13 cellular contexts compared by ENCODE assay signal in genomic region chr3:179272385-179272784, GRCh38. TPM values are rescaled to one million over a fixed set of nuclear protein-coding genes. Genes with fewer than 3 reads are reported as not detected.
DNase-seq lines count a peak whose midpoint lies in the region; TF ChIP-seq lines count a peak whose summit lies in the region.
"Had no signal": no experiment of that assay in that cellular context is flagged by ENCODE, and none has a peak within 500 bp of the region (broad histone marks: within the 10 kb centered on the region; RNA-seq: fewer than 3 reads in every experiment).

No MANE protein-coding gene starts in this region.

- H3K4ac ChIP-seq in H9 (ENCODE audit: low read depth, low read length) = no peak overlapping the region

- no peaks in the 10 kb centered on the region for H4K20me1 ChIP-seq in H9 (ENCODE audit: control insufficient read depth, insufficient read depth, insufficient read length)

- no peak overlapping the region for H4K5ac ChIP-seq in H9 (ENCODE audit: insufficient read length, low read depth, low read length)

- H3K9ac ChIP-seq in H9 (ENCODE audit: extremely low read depth, insufficient read length, low read length) = no peak overlapping the region

- H3K79me2 ChIP-seq in H9 (ENCODE audit: insufficient read depth, low read length) = no peaks in the 10 kb centered on the region

- no peak overlapping the region for H3K18ac ChIP-seq in H9 (ENCODE audit: insufficient read length, low read depth, low read length)

- H3K27ac ChIP-seq in H9 (ENCODE audit: insufficient read length, low read depth, low read length) (no peak overlapping the region), VCaP (no peak overlapping the region)

- H2BK20ac ChIP-seq in H9 (ENCODE audit: low read depth, low read length, poor library complexity, severe bottlenecking) = no peak overlapping the region

- no peaks in the 10 kb centered on the region for H3K23me2 ChIP-seq in H9 (ENCODE audit: insufficient read length, low read depth, low read length, poor library complexity, severe bottlenecking)

- no peak overlapping the region for H2BK5ac ChIP-seq in H9 (ENCODE audit: insufficient read length, low read length)

- H3K79me1 ChIP-seq in H9 (ENCODE audit: insufficient read depth, low read depth, low read length, poor library complexity, severe bottlenecking) = no peaks in the 10 kb centered on the region

- no peaks in the 10 kb centered on the region for H3K4me1 ChIP-seq in BE2C
- H3K4me1 ChIP-seq in H9 (ENCODE audit: insufficient read depth, low read length) = no peaks in the 10 kb centered on the region

- H3K27me3 Mint-ChIP-seq in H9 (ENCODE audit: low read depth) = peaks cover 3% of the 10 kb centered on the region; the same call in 1 of the 2 replicates
- H3K27me3 Mint-ChIP-seq: dendritic cell treated with granulocyte-macrophage colony-stimulating factor and Interleukin-4, amounts not matched to agents 40 ng/mL and 50 ng/mL, for 4 days had no signal

- H2BK12ac ChIP-seq in H9 (ENCODE audit: insufficient read length, low read depth, low read length) = no peak overlapping the region

- no peaks in the 10 kb centered on the region for H3K9me3 ChIP-seq in BE2C
- H3K9me3 ChIP-seq in H9 (ENCODE audit: control insufficient read depth, low read depth, low read length) = no peaks in the 10 kb centered on the region
- H3K9me3 ChIP-seq: HAP-1 had no signal

- H3K36me3 ChIP-seq in BE2C = no peaks in the 10 kb centered on the region
- H3K36me3 ChIP-seq: HAP-1 had no signal

- no CpG with 5 or more reads among the region's 3 CpGs for WGBS in H9 (ENCODE audit: extremely low coverage, insufficient read length, low lambda C conversion rate)

- DNase-seq in BE2C (peak; percentile 10), H9 (no peak), iris pigment epithelial cell (ENCODE audit: low read depth) (peak; percentile 15), cortex of kidney (lab: John Stamatoyannopoulos, UW) (no peak), NCI-H187 (lab: John Stamatoyannopoulos, UW) (no peak), GM20000 (ENCODE audit: low spot score) (no peak)
- no peak for DNase-seq in stimulated activated CD4-positive, alpha-beta T cell treated with anti-CD3 and anti-CD28 coated beads, Interleukin-4, amount 100 ng/mL, for 1 hour
- DNase-seq: DMS79, NCI-H510A had no signal

- no peak overlapping the region for H2AK5ac ChIP-seq in H9 (ENCODE audit: insufficient read length, low read length)

- no peak overlapping the region for H4K8ac ChIP-seq in H9 (replicated peaks; ENCODE audit: insufficient read length, low read depth, low read length)

- TF ChIP-seq CTCF in BE2C (IDR thresholded peaks at IDR 0.05; ENCODE audit: low read depth, low read length) (peak; percentile 36), H9 (conservative IDR thresholded peaks at IDR 0.05) (peak; percentile 37; the same call in 2 of the 3 replicates), VCaP (conservative IDR thresholded peaks at IDR 0.05) (peak; percentile 16; the same call in 1 of the 2 replicates), GM20000 (IDR thresholded peaks at IDR 0.05; ENCODE audit: extremely low read depth, missing control alignments) (no peak)

- H4K91ac ChIP-seq in H9 (ENCODE audit: insufficient read length, low read depth, low read length) = no peak overlapping the region

- no peak overlapping the region for H3K14ac ChIP-seq in H9 (ENCODE audit: insufficient read depth, low read length)

- no peaks in the 10 kb centered on the region for H3K27me3 ChIP-seq in BE2C
- no peaks in the 10 kb centered on the region for H3K27me3 ChIP-seq in H9 (ENCODE audit: insufficient read depth, low read length)

- no peak overlapping the region for H2AFZ ChIP-seq in H9 (ENCODE audit: low read length)

- H3K4me3 ChIP-seq in BE2C (ENCODE audit: low read depth, low read length) = no peak overlapping the region
- H3K4me3 ChIP-seq: HAP-1 had no signal

- H3K23ac ChIP-seq in H9 (ENCODE audit: insufficient read length, low read depth, low read length) = no peak overlapping the region

- no peak overlapping the region for H3T11ph ChIP-seq in H9 (ENCODE audit: low read length)

- no peaks in the 10 kb centered on the region for H3K9me3 Mint-ChIP-seq in H9
- H3K9me3 Mint-ChIP-seq: dendritic cell treated with granulocyte-macrophage colony-stimulating factor and Interleukin-4, amounts not matched to agents 40 ng/mL and 50 ng/mL, for 4 days; T-helper 1 cell treated with Interleukin-12 subunit alpha and Interleukin-12 subunit beta and Interleukin-4 antibody, amounts not matched to agents 30 μg/mL and 1 μg/mL, for 36 hours had no signal

- H3K4me2 ChIP-seq in H9 (ENCODE audit: insufficient read depth, insufficient read length, low read length) = no peak overlapping the region

- H3K56ac ChIP-seq in H9 (ENCODE audit: insufficient read length, low read depth, low read length) = no peak overlapping the region

- no peaks in the 10 kb centered on the region for H3K36me3 Mint-ChIP-seq in H9 (ENCODE audit: insufficient read depth in 1 of 3, low read depth in 3 of 3)

- no peak overlapping the region for H3K27ac Mint-ChIP-seq in H9
- H3K27ac Mint-ChIP-seq: dendritic cell treated with granulocyte-macrophage colony-stimulating factor and Interleukin-4, amounts not matched to agents 40 ng/mL and 50 ng/mL, for 4 days; T-helper 1 cell treated with Interleukin-12 subunit alpha and Interleukin-12 subunit beta and Interleukin-4 antibody, amounts not matched to agents 30 μg/mL and 1 μg/mL, for 36 hours had no signal

- 0 out of 4 replicates have a peak, but pooled peaks cover 0 to 2% of the 10 kb centered on the region in 2 experiments for H3K4me1 Mint-ChIP-seq in H9

- no peak overlapping the region for H3K4me3 Mint-ChIP-seq in H9
- H3K4me3 Mint-ChIP-seq: dendritic cell treated with granulocyte-macrophage colony-stimulating factor and Interleukin-4, amounts not matched to agents 40 ng/mL and 50 ng/mL, for 4 days; T-helper 1 cell treated with Interleukin-12 subunit alpha and Interleukin-12 subunit beta and Interleukin-4 antibody, amounts not matched to agents 30 μg/mL and 1 μg/mL, for 36 hours had no signal

- H2BK15ac ChIP-seq in H9 (ENCODE audit: low read depth, low read length) = no peak overlapping the region

- no peak overlapping the region for H2BK120ac ChIP-seq in H9 (ENCODE audit: low read depth, low read length, poor library complexity, severe bottlenecking)

RNA-seq across cellular contexts. Expression of gene KCNMB3, which starts 21.5 kb away (rescaled TPM):
- polyA plus RNA-seq in BE2C (2012; ENCODE audit: insufficient read depth, insufficient read length, low read depth) = 5.4 TPM
- 1.6 and 1.9 TPM in 2 replicates for total RNA-seq in H9 (2021)

RNA-seq across cellular contexts. Expression of gene ZNF639, which starts 50.4 kb away (rescaled TPM):
- 33.2 TPM for polyA plus RNA-seq in BE2C (2012; ENCODE audit: insufficient read depth, insufficient read length, low read depth)
- total RNA-seq in H9 (2021) = 44.1 and 44.7 TPM in 2 replicates

Comparison
In these comparisons a context has a peak if more than half of its experiments do, and no peak if none do; other contexts are left out.
1. DNase-seq: peak in BE2C (single experiment) and iris pigment epithelial cell (single experiment); none in H9 (single experiment), stimulated activated CD4-positive, alpha-beta T cell treated with anti-CD3 and anti-CD28 coated beads, Interleukin-4, amount 100 ng/mL, for 1 hour (single experiment), cortex of kidney (single experiment), NCI-H187 (0 of 2) and GM20000 (single experiment).